ENCODE assay signal across 9 cellular contexts in the genomic region with DNA sequence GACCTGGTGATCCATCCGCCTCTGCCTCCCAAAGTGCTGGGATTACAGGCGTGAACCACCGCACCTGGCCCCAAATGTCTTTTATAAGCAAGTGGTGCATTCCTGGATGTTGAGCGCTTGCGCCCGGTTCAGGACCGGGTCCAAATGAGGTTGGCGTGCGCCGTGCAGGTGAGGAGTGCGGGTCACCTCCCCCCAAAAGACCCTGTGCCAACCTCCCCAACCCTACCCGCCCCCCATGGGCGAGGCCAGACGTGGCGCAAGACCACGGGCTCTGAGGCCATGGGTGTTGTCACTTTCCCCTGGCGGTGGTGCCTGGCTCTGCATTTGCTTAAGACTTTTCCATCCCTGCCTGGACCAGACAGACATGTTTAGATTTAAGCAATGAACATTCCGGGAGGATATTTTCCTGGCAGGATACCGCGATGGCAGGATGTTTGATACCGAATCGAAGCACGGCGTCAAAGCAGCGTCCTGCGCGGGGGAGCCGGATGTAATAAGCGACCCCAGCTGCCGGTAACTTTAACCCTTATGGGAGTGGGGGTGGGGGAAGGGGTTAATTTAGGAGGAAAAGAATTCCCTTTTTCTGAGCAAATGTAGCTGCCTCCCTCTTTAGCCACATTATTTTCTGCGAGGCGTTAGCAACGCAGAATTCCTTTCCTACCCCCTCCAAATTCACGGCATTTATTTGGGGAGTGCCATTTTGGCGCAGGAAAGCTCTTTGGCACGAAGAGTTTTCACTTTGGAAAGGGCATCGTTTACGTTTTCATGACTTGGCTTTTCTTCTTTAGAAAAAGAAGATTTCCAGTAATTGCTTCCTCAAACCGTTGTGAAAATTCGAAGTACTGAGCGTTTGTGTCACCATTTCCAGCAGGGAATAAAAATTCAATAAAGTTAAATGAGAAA. TPM values are rescaled to one million over a fixed set of nuclear protein-coding genes. Genes with fewer than 3 reads are reported as not detected.
DNase-seq lines count a peak whose midpoint lies in the region; ATAC-seq and TF ChIP-seq lines count a peak whose summit lies in the region.
"Had no signal": no experiment of that assay in that cellular context is flagged by ENCODE, and none has a peak within 500 bp of the region (broad histone marks: within the 10 kb centered on the region; RNA-seq: fewer than 3 reads in every experiment).

No MANE protein-coding gene starts in this region.

- H3K9me3 Mint-ChIP-seq in activated naive CD8-positive, alpha-beta T cell treated with anti-CD3 and anti-CD28 coated beads for 36 hours, result no peaks in the 10 kb centered on the region

- peaks cover 2% of the 10 kb centered on the region for H3K36me3 Mint-ChIP-seq in activated naive CD8-positive, alpha-beta T cell treated with anti-CD3 and anti-CD28 coated beads for 36 hours

- intact Hi-C loops in heart left ventricle (cut with DNase I) (loop anchor here in 2 of 10 donors (2.0 to 10.0 kb wide), 4 partner anchors 27 to 245 kb away; a partner anchor contains a TSS), prostate gland (cut with DNase I) (no loop called here)

- no peak overlapping the region for H3K27ac ChIP-seq in HUES64 (ENCODE audit: low read depth, low read length)
- H3K27ac ChIP-seq in heart left ventricle, result peak overlapping the region in 9 of 12 donors; percentile 85 to 96 (median 87)
- H3K27ac ChIP-seq in prostate gland, result no peak overlapping the region
- H3K27ac ChIP-seq: BLaER1 had no signal

- H3K4me1 Mint-ChIP-seq in activated naive CD8-positive, alpha-beta T cell treated with anti-CD3 and anti-CD28 coated beads for 36 hours, result peaks cover 26% of the 10 kb centered on the region

- H3K9me3 ChIP-seq in HUES64 (ENCODE audit: insufficient read depth, low read depth, low read length), result no peaks in the 10 kb centered on the region
- no peaks in the 10 kb centered on the region for H3K9me3 ChIP-seq in heart left ventricle
- H3K9me3 ChIP-seq in prostate gland, result no peaks in the 10 kb centered on the region

- H3K27me3 ChIP-seq in HUES64 (ENCODE audit: insufficient read depth, low read length), result peaks cover 29% of the 10 kb centered on the region
- peaks cover 15 to 58% (median 36%) of the 10 kb centered on the region in 9 donors for H3K27me3 ChIP-seq in heart left ventricle
- peaks cover 12% of the 10 kb centered on the region for H3K27me3 ChIP-seq in prostate gland (replicated peaks; ENCODE audit: insufficient read depth)

- H3K27ac Mint-ChIP-seq in activated naive CD8-positive, alpha-beta T cell treated with anti-CD3 and anti-CD28 coated beads for 36 hours, result peak overlapping the region; percentile 98

- TF ChIP-seq CTCF in heart left ventricle (IDR thresholded peaks at IDR 0.05) (peak; percentile 40 to 76 (median 64)), prostate gland (IDR thresholded peaks at IDR 0.05) (peak; percentile 32 to 61 (median 48))

- H3K4me3 ChIP-seq in HUES64 (ENCODE audit: low read length) (peak overlapping the region; percentile 84), heart left ventricle (peak overlapping the region in 11 of 12 donors; percentile 19 to 79 (median 64)), prostate gland (peak overlapping the region; percentile 30 to 46)
- H3K4me3 ChIP-seq: BLaER1 had no signal

- H3K9ac ChIP-seq in HUES64 (ENCODE audit: low read depth, low read length), result peak overlapping the region; percentile 77
- H3K9ac ChIP-seq: BLaER1 had no signal

- H3K36me3 ChIP-seq in HUES64 (ENCODE audit: insufficient read depth, low read length) (no peaks in the 10 kb centered on the region), heart left ventricle (peaks cover 0 to 3% (median 0%) of the 10 kb centered on the region in 9 donors), prostate gland (no peaks in the 10 kb centered on the region)
- H3K36me3 ChIP-seq: BLaER1 had no signal

- H3K4me1 ChIP-seq in HUES64 (ENCODE audit: insufficient read depth, low read length) (peaks cover 10% of the 10 kb centered on the region; the same call in 1 of the 2 replicates), heart left ventricle (peaks cover 0 to 58% (median 19%) of the 10 kb centered on the region in 12 donors), prostate gland (replicated peaks) (no peaks in the 10 kb centered on the region)
- H3K4me1 ChIP-seq: BLaER1 had no signal

- peaks cover 24% of the 10 kb centered on the region for H3K27me3 Mint-ChIP-seq in activated naive CD8-positive, alpha-beta T cell treated with anti-CD3 and anti-CD28 coated beads for 36 hours

- 12% methylated on average over 41 of the region's 41 CpGs for WGBS in HUES64
- 8 to 11% (median 9%) methylated on average over 39 to 41 of the region's 41 CpGs for WGBS in heart left ventricle, 4 donors
- WGBS in prostate gland, result 6% methylated on average over 41 of the region's 41 CpGs

- ATAC-seq in heart left ventricle (peak in 3 of 4 donors; percentile 31 to 46 (median 36)), HG03571 (IDR thresholded peaks at IDR 0.05; ENCODE audit: unreplicated experiment) (no peak)

- peak overlapping the region; percentile 98 for H3K4me3 Mint-ChIP-seq in activated naive CD8-positive, alpha-beta T cell treated with anti-CD3 and anti-CD28 coated beads for 36 hours

- TF ChIP-seq POLR2A in heart left ventricle (IDR thresholded peaks at IDR 0.05) (no peak), prostate gland (IDR thresholded peaks at IDR 0.05) (no peak)

- DNase-seq in NCI-H187 (lab: John Stamatoyannopoulos, UW) (peak; percentile 7 to 20), NCI-H187 treated with DMSO at 0.1 percent for 48 hours (lab: John Stamatoyannopoulos, UW) (no peak), RPMI7951 (ENCODE audit: low read depth) (peak; percentile 77), heart left ventricle (peak; percentile 43 to 69 (median 47)), prostate gland (ENCODE audit: low spot score) (no peak)
- DNase-seq in activated naive CD8-positive, alpha-beta T cell treated with anti-CD3 and anti-CD28 coated beads for 36 hours, result peak; percentile 68

RNA-seq across cellular contexts. Expression of a gene that starts 27.8 kb away (rescaled TPM):
- polyA plus RNA-seq in HUES64 (2013, experiment 1 of 2), result 32.9 TPM
- polyA plus RNA-seq in HUES64 (2013, experiment 2 of 2), result 37.1 TPM
- 30.5 and 49.1 TPM in 2 replicates for total RNA-seq in RPMI7951 (2014; rRNA removed; shearing (Covaris generic))
- total RNA-seq in activated naive CD8-positive, alpha-beta T cell treated with anti-CD3 and anti-CD28 coated beads for 36 hours, result 100 to 1,000 TPM; 119 to 125 TPM
- total RNA-seq in heart left ventricle (10 to 100 TPM; 37.2 to 96.3 (median 76.6) TPM), prostate gland (100 to 1,000 TPM in 1 of 2 donors, 10 to 100 TPM in 1; 83.7 to 130 TPM)
- polyA plus RNA-seq in heart left ventricle, result 10 to 100 TPM; 26.1 to 48.9 TPM

RNA-seq across cellular contexts. Expression of a gene that starts 42.7 kb away (rescaled TPM):
- polyA plus RNA-seq in HUES64 (2013, experiment 1 of 2), result 1.7 TPM
- polyA plus RNA-seq in HUES64 (2013, experiment 2 of 2), result 2.1 TPM
- not detected in 2 replicates for total RNA-seq in RPMI7951 (2014; rRNA removed; shearing (Covaris generic))
- total RNA-seq in activated naive CD8-positive, alpha-beta T cell treated with anti-CD3 and anti-CD28 coated beads for 36 hours, result 1 to 10 TPM; 1.3 to 1.9 TPM
- total RNA-seq in heart left ventricle, result 1 to 10 TPM in 1 of 9 donors, under 1 TPM in 5, not detected in 3; 0.27 to 1.7 (median 0.57) TPM
- under 1 TPM; 0.08 to 0.11 TPM for polyA plus RNA-seq in heart left ventricle
- 1 to 10 TPM; 2.0 to 9.9 TPM for total RNA-seq in prostate gland

RNA-seq across cellular contexts. Expression of a gene that starts 52.7 kb away (rescaled TPM):
- 19.2 TPM for polyA plus RNA-seq in HUES64 (2013, experiment 1 of 2)
- 17.4 TPM for polyA plus RNA-seq in HUES64 (2013, experiment 2 of 2)
- 9.3 and 11.6 TPM in 2 replicates for total RNA-seq in RPMI7951 (2014; rRNA removed; shearing (Covaris generic))
- total RNA-seq in activated naive CD8-positive, alpha-beta T cell treated with anti-CD3 and anti-CD28 coated beads for 36 hours, result 10 to 100 TPM; 32.7 to 36.1 TPM
- total RNA-seq in heart left ventricle (10 to 100 TPM in 4 of 9 donors, 1 to 10 TPM in 5; 6.7 to 13.8 (median 8.4) TPM), prostate gland (10 to 100 TPM; 35.3 to 36.2 TPM)
- 1 to 10 TPM; 4.7 to 9.8 TPM for polyA plus RNA-seq in heart left ventricle

Comparison
In these comparisons a context has a peak if more than half of its experiments do, and no peak if none do; other contexts are left out.
1. DNase-seq: peak in NCI-H187 (2 of 2), RPMI7951 (single experiment), activated naive CD8-positive, alpha-beta T cell treated with anti-CD3 and anti-CD28 coated beads for 36 hours (single experiment) and heart left ventricle (5 of 5); none in NCI-H187 treated with DMSO at 0.1 percent for 48 hours (single experiment) and prostate gland (single experiment).
2. H3K27ac ChIP-seq: peak in heart left ventricle (9 of 12); none in HUES64 (single experiment) and prostate gland (0 of 2).
3. Peak in every context shown above with its lines, with median percentiles within 50 percentile points of each other: H3K4me3 ChIP-seq.